ENCODE assay signal across 26 cellular contexts in genomic region chr1:87867631-87868030, GRCh38.
DNase-seq lines count a peak whose midpoint lies in the region; ATAC-seq and TF ChIP-seq lines count a peak whose summit lies in the region.
"Had no signal": no experiment of that assay in that cellular context is flagged by ENCODE, and none has a peak within 500 bp of the region (broad histone marks: within the 10 kb centered on the region; RNA-seq: fewer than 3 reads in every experiment).

No MANE protein-coding gene starts in this region.

- in situ Hi-C loops in astrocyte of the spinal cord (cut with HindIII; ENCODE audit: low sequenced_read_pairs) = no loop called here

- TF ChIP-seq CTCF in AG10803 (conservative IDR thresholded peaks at IDR 0.05; ENCODE audit: low read length) (no peak), astrocyte of the spinal cord (IDR thresholded peaks at IDR 0.05; ENCODE audit: low read depth, low read length) (no peak), fibroblast of villous mesenchyme (IDR thresholded peaks at IDR 0.05; ENCODE audit: insufficient read depth, low read depth, low read length) (no peak), colonic mucosa (IDR thresholded peaks at IDR 0.05) (no peak), smooth muscle cell (IDR thresholded peaks at IDR 0.05; ENCODE audit: borderline replicate concordance, insufficient read depth, poor library complexity, severe bottlenecking) (no peak)

- no peaks in the 10 kb centered on the region for H3K36me3 ChIP-seq in colonic mucosa
- no peaks in the 10 kb centered on the region for H3K36me3 ChIP-seq in smooth muscle cell (ENCODE audit: low read depth)
- H3K36me3 ChIP-seq: cardiac muscle cell, left lung, spleen, upper lobe of right lung had no signal

- intact Hi-C loops in colonic mucosa (cut with DNase I) = no loop called here

- H3K27me3 ChIP-seq in colonic mucosa (no peaks in the 10 kb centered on the region), smooth muscle cell (ENCODE audit: low read depth) (no peaks in the 10 kb centered on the region)
- H3K27me3 ChIP-seq: cardiac muscle cell, left lung, spleen, upper lobe of right lung had no signal

- H3K4me2 ChIP-seq in smooth muscle cell = no peak overlapping the region

- H3K79me2 ChIP-seq in smooth muscle cell (ENCODE audit: low read depth) = no peaks in the 10 kb centered on the region

- H3K4me3 ChIP-seq in AG10803 (ENCODE audit: low read length) (no peak overlapping the region), astrocyte of the spinal cord (ENCODE audit: low read depth, low read length) (no peak overlapping the region), fibroblast of villous mesenchyme (ENCODE audit: low read depth, low read length) (no peak overlapping the region), colonic mucosa (no peak overlapping the region), smooth muscle cell (no peak overlapping the region)
- H3K4me3 ChIP-seq: cardiac muscle cell, left lung, spleen, upper lobe of right lung had no signal

- no peak overlapping the region for H2AFZ ChIP-seq in smooth muscle cell (ENCODE audit: low read depth)

- 69% methylated on average over 1 of the region's 1 CpG for WGBS in smooth muscle cell (ENCODE audit: low lambda C conversion rate)

- H3K27ac ChIP-seq in colonic mucosa = no peak overlapping the region
- no peak overlapping the region for H3K27ac ChIP-seq in smooth muscle cell (ENCODE audit: low read depth)
- H3K27ac ChIP-seq: cardiac muscle cell, left lung, spleen, upper lobe of right lung had no signal

- ATAC-seq in HG03439 (IDR thresholded peaks at IDR 0.05; ENCODE audit: unreplicated experiment) (no peak), HG02623 (IDR thresholded peaks at IDR 0.05; ENCODE audit: unreplicated experiment) (no peak)
- ATAC-seq: left lung; SK-N-SH treated with all-trans-retinoic acid at 6 μM for 48 hours; stimulated activated effector memory CD8-positive, alpha-beta T cell treated with anti-CD3 and anti-CD28 coated beads, Interleukin-12 subunit alpha, Interleukin-12 subunit beta, amount 100 ng/mL, for 72 hours; upper lobe of right lung had no signal

- H3K4me1 ChIP-seq in colonic mucosa (no peaks in the 10 kb centered on the region), smooth muscle cell (ENCODE audit: low read depth) (no peaks in the 10 kb centered on the region)
- H3K4me1 ChIP-seq: upper lobe of right lung had no signal

- H3K9ac ChIP-seq in colonic mucosa (ENCODE audit: low read depth in 2 of 2, low read length in 2 of 2) (no peak overlapping the region), smooth muscle cell (ENCODE audit: low read depth) (no peak overlapping the region)

- DNase-seq in AG10803 (ENCODE audit: low read depth) (peak; percentile 74), HPDE6-E6E7 (ENCODE audit: extremely low spot score) (peak; percentile 7), astrocyte of the spinal cord (ENCODE audit: low read depth, low spot score) (peak; percentile 23), fibroblast of villous mesenchyme (ENCODE audit: low read depth) (peak; percentile 55), colonic mucosa (no peak), smooth muscle cell (lab: John Stamatoyannopoulos, UW; ENCODE audit: unreplicated experiment) (no peak)
- DNase-seq: activated CD4-positive, alpha-beta T cell treated with anti-CD3 and anti-CD28 coated beads for 4 hours; activated naive CD4-positive, alpha-beta T cell; activated T-cell treated with anti-CD3 and anti-CD28 coated beads, Interleukin-2, amount 50 U/mL, for 24 hours; EL; Karpas-422; left lung; naive B cell; NCI-H1092; NCI-H187 treated with DMSO at 0.1 percent for 48 hours; NCI-H345; NCI-H748 treated with DMSO at 0.1 percent for 48 hours; nucleus accumbens; spleen; stimulated activated CD4-positive, alpha-beta T cell treated with anti-CD3 and anti-CD28 coated beads, Interleukin-2, amount 100 ng/mL, for 48 hours; upper lobe of right lung had no signal

- H3F3A ChIP-seq in smooth muscle cell (ENCODE audit: low read depth) = no peaks in the 10 kb centered on the region

- H3K9me3 ChIP-seq in colonic mucosa (no peaks in the 10 kb centered on the region), smooth muscle cell (replicated peaks; ENCODE audit: low read depth) (peaks cover 4% of the 10 kb centered on the region)
- H3K9me3 ChIP-seq: left lung, upper lobe of right lung had no signal

- H4K20me1 ChIP-seq in smooth muscle cell (ENCODE audit: low read depth) = no peaks in the 10 kb centered on the region

Comparison
In these comparisons a context has a peak if more than half of its experiments do, and no peak if none do; other contexts are left out.
1. DNase-seq: peak in AG10803 (single experiment), HPDE6-E6E7 (single experiment), astrocyte of the spinal cord (single experiment) and fibroblast of villous mesenchyme (single experiment); none in colonic mucosa (single experiment) and smooth muscle cell (single experiment).